12 cellular contexts compared by ENCODE assay signal in the genomic region with DNA sequence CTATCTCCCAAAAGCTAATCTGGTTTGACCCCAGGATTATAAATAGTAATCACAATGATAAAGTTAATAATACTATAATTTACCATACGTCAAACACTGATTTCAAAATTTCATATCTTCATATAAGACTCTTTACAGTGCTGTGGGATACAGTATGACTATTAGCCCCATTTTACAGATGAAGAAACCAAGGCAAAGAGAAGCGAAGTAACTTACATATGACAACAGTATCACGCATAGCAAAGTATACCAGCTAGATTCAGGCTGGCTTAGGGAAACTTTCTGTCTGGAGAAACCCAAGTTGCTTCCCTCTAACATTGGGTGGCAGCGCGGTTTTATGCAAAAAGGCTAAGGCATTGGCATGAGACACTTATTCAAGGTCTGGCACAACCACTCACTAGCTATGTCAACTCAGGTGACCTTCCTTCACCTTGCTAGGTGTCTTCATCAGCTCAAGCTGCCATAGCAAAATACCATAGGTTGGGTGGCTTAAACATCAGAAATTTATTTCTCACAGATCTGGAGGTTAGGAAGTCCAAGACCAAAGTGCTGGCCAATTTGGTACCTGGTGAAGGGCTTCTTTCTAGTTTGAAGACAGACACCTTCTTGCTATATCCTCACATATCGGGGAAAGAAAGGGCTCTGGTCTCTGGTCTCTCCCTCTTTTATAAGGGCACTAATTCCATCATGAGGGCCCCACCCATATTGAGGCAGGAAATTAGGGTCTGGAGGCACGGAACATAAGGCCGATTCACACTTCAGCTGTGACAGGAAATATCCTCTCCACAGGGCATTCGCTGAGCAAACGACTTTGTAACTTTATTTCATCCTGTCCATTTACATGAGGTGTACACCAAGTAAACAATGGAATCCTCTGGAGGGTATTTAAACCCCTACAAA. TPM values are rescaled to one million over a fixed set of nuclear protein-coding genes. Genes with fewer than 3 reads are reported as not detected.
DNase-seq lines count a peak whose midpoint lies in the region; ATAC-seq, FAIRE-seq and TF ChIP-seq lines count a peak whose summit lies in the region.
"Had no signal": no experiment of that assay in that cellular context is flagged by ENCODE, and none has a peak within 500 bp of the region (broad histone marks: within the 10 kb centered on the region; RNA-seq: fewer than 3 reads in every experiment).

No MANE protein-coding gene starts in this region.

- DNase-seq in CD4-positive, alpha-beta T cell: peak in 8 of 10 experiments; percentile 7 to 51 (median 28)
- DNase-seq in GM18507 (ENCODE audit: extremely low spot score, insufficient read length, low read depth): no peak
- peak; percentile 14 for DNase-seq in UCSD-AML1 (lab: John Stamatoyannopoulos, UW; ENCODE audit: unreplicated experiment)
- no peak for DNase-seq in endodermal cell
- no peak for DNase-seq in SIG-M5 (lab: John Stamatoyannopoulos, UW)
- no peak for DNase-seq in dermis blood vessel endothelial cell
- DNase-seq: left ventricle myocardium superior, NCI-H2029, NCI-H82 had no signal

- H3K36me3 ChIP-seq in endodermal cell (ENCODE audit: control insufficient read depth, insufficient read depth, low read length): no peaks in the 10 kb centered on the region

- peaks cover 17% of the 10 kb centered on the region for H3K4me1 ChIP-seq in endodermal cell (ENCODE audit: control insufficient read depth, insufficient read depth, low read length)

- no peak for TF ChIP-seq CTCF in CD4-positive, alpha-beta T cell (IDR thresholded peaks at IDR 0.05)
- no peak for TF ChIP-seq CTCF in endodermal cell (conservative IDR thresholded peaks at IDR 0.05)

- POLR2A ChIA-PET in CD4-positive, alpha-beta T cell (lab: Charles Lee): interaction anchor here (0.6 kb wide), 1 partner anchor 219 kb away, joined by 3 read pairs; no protein-coding TSS in a partner anchor

- peak overlapping the region; percentile 27 for H3K4me3 ChIP-seq in endodermal cell (ENCODE audit: low read length)

- H3K9me3 ChIP-seq in CD4-positive, alpha-beta T cell (ENCODE audit: control insufficient read depth, low read length): no peaks in the 10 kb centered on the region
- peaks cover 24% of the 10 kb centered on the region for H3K9me3 ChIP-seq in endodermal cell (ENCODE audit: control insufficient read depth, low read length)

- H3K27ac Mint-ChIP-seq in CD4-positive, alpha-beta T cell: no peak overlapping the region
- no peak overlapping the region for H3K27ac Mint-ChIP-seq in endodermal cell
- H3K27ac Mint-ChIP-seq: CD14-positive monocyte had no signal

- H3K27me3 ChIP-seq in CD4-positive, alpha-beta T cell (ENCODE audit: control insufficient read depth, insufficient read depth, low read length): no peaks in the 10 kb centered on the region
- no peaks in the 10 kb centered on the region for H3K27me3 ChIP-seq in endodermal cell (ENCODE audit: control insufficient read depth, insufficient read depth, low read length, poor library complexity, severe bottlenecking)

- no peak overlapping the region for H3K4me3 Mint-ChIP-seq in CD4-positive, alpha-beta T cell
- H3K4me3 Mint-ChIP-seq in endodermal cell: no peak overlapping the region
- H3K4me3 Mint-ChIP-seq: CD14-positive monocyte had no signal

- no peak overlapping the region for H3K9ac ChIP-seq in endodermal cell (ENCODE audit: extremely low read depth, low read length, poor library complexity, severe bottlenecking)

- FAIRE-seq in GM18507 (lab: Jason Lieb, UNC): peak; percentile 18
- FAIRE-seq: GM19239 had no signal

- intact Hi-C loops in CD4-positive, alpha-beta T cell (cut with DNase I, micrococcal nuclease): loop anchor here (1.0 kb wide), 1 partner anchor 220 kb away; no protein-coding TSS in a partner anchor

- 93 to 94% methylated on average over 6 to 10 of the region's 10 CpGs for WGBS in endodermal cell (ENCODE audit: insufficient coverage in 1 of 2, insufficient read length in 1 of 2), 2 experiments

- H3K4me1 Mint-ChIP-seq in CD4-positive, alpha-beta T cell (ENCODE audit: low read depth): no peaks in the 10 kb centered on the region
- peaks cover 29% of the 10 kb centered on the region for H3K4me1 Mint-ChIP-seq in endodermal cell

- no peaks in the 10 kb centered on the region for H3K27me3 Mint-ChIP-seq in CD4-positive, alpha-beta T cell
- H3K27me3 Mint-ChIP-seq in endodermal cell (ENCODE audit: insufficient read depth): no peaks in the 10 kb centered on the region

- H3K36me3 Mint-ChIP-seq in CD4-positive, alpha-beta T cell (ENCODE audit: low read depth): no peaks in the 10 kb centered on the region
- H3K36me3 Mint-ChIP-seq in endodermal cell (ENCODE audit: low read depth): peaks cover 6% of the 10 kb centered on the region
- H3K36me3 Mint-ChIP-seq: CD14-positive monocyte had no signal

- CTCF ChIA-PET in CD4-positive, alpha-beta T cell (lab: Charles Lee): interaction anchor here (0.6 to 1.2 kb wide), 3 partner anchors 218 to 322 kb away, joined by 3 to 16 read pairs (median 4); no protein-coding TSS in a partner anchor

- no peak overlapping the region for H3K27ac ChIP-seq in CD4-positive, alpha-beta T cell (ENCODE audit: low read depth, low read length)
- no peak overlapping the region for H3K27ac ChIP-seq in endodermal cell (ENCODE audit: low read depth, low read length)

- no peak for ATAC-seq in CD4-positive, alpha-beta T cell (ENCODE audit: poor library complexity)
- no peak for ATAC-seq in GM21528 (IDR thresholded peaks at IDR 0.05; ENCODE audit: low FRiP score, unreplicated experiment)
- ATAC-seq: left ventricle myocardium superior had no signal

- no peaks in the 10 kb centered on the region for H3K9me3 Mint-ChIP-seq in CD4-positive, alpha-beta T cell
- H3K9me3 Mint-ChIP-seq in endodermal cell: peaks cover 22% of the 10 kb centered on the region

RNA-seq across cellular contexts. Expression of gene UTRN, which starts 22.4 kb away (rescaled TPM):
- total RNA-seq in CD4-positive, alpha-beta T cell: 100 to 1,000 TPM; 143 to 153 TPM
- total RNA-seq in endodermal cell: 10 to 100 TPM; 67.7 to 79.7 TPM
- polyA plus RNA-seq in endodermal cell (2013, experiment 1 of 2): 40.1 TPM
- polyA plus RNA-seq in endodermal cell (2013, experiment 2 of 2): 44.5 TPM
- 719 and 803 TPM in 2 replicates for total RNA-seq in dermis blood vessel endothelial cell

Comparison
In these comparisons a context has a peak if more than half of its experiments do, and no peak if none do; other contexts are left out.
1. DNase-seq: peak in CD4-positive, alpha-beta T cell (8 of 10) and UCSD-AML1 (single experiment); none in GM18507 (single experiment), endodermal cell (single experiment), SIG-M5 (single experiment) and dermis blood vessel endothelial cell (single experiment).